Comparison of ENCODE assay signal across 1 cellular context in the genomic region with DNA sequence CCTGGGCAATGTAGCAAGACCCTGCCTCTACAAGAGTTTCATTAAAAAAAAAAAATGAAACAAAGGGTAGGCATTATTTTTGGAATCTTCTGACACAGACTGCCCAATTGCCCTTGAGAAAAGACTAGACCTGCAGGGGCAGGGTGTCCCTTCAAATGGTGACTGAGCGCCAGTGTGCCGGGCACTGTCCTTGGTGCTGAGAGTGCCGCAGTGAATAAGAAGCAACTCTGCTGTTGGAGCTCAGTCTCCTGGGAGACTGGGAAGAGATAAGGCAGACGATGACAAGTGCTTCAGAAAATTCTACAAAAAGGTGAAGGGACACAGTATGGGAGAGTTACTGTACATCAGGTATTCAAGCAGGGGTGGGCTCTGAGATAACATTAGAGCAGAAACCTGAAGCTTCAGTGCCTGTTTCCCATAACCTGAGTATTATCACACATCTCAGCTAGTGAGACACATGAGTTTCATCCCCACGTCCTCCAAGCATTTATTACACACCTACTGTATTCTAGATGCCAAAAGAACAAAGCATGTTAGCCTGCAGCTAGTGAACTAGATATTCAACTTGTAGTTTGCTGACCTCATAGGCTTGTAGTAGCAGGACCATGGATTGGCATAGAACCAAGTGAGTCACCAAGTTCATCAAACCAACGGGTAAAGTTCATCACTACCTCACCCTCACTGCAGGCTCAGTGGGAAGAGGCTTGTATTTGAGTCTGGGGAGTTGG.
TF ChIP-seq lines count a peak whose summit lies in the region.

No MANE protein-coding gene starts in this region.

TF ChIP-seq in HepG2, 621 proteins besides CTCF, POLR2A, EP300 and RAD21 (continued from another document and continues in another):
- TF ChIP-seq, protein P1, sequence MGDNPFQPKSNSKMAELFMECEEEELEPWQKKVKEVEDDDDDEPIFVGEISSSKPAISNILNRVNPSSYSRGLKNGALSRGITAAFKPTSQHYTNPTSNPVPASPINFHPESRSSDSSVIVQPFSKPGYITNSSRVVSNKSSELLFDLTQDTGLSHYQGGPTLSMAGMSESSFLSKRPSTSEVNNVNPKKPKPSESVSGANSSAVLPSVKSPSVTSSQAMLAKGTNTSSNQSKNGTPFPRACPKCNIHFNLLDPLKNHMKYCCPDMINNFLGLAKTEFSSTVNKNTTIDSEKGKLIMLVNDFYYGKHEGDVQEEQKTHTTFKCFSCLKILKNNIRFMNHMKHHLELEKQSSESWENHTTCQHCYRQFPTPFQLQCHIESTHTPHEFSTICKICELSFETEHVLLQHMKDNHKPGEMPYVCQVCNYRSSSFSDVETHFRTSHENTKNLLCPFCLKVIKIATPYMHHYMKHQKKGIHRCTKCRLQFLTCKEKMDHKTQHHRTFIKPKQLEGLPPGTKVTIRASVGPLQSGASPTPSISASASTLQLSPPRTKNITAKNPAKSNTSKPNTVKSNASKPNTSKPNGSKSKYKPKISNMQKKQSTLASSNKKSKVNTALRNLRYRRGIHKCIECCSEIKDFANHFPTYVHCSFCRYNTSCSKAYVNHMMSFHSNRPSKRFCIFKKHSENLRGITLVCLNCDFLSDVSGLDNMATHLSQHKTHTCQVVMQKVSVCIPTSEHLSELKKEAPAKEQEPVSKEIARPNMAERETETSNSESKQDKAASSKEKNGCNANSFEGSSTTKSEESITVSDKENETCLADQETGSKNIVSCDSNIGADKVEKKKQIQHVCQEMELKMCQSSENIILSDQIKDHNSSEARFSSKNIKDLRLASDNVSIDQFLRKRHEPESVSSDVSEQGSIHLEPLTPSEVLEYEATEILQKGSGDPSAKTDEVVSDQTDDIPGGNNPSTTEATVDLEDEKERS (CRISPR knock-in tag; IDR thresholded peaks at IDR 0.05): 0 out of 2 replicates have a peak, but pooled peaks have one; percentile 52
- TF ChIP-seq TOPORS (CRISPR knock-in tag; IDR thresholded peaks at IDR 0.05): 0 out of 2 replicates have a peak, but pooled peaks have one; percentile 45
- no peak for TF ChIP-seq ZNF180 (CRISPR knock-in tag; IDR thresholded peaks at IDR 0.05; ENCODE audit: borderline replicate concordance, low read depth)
- TF ChIP-seq, protein P2, sequence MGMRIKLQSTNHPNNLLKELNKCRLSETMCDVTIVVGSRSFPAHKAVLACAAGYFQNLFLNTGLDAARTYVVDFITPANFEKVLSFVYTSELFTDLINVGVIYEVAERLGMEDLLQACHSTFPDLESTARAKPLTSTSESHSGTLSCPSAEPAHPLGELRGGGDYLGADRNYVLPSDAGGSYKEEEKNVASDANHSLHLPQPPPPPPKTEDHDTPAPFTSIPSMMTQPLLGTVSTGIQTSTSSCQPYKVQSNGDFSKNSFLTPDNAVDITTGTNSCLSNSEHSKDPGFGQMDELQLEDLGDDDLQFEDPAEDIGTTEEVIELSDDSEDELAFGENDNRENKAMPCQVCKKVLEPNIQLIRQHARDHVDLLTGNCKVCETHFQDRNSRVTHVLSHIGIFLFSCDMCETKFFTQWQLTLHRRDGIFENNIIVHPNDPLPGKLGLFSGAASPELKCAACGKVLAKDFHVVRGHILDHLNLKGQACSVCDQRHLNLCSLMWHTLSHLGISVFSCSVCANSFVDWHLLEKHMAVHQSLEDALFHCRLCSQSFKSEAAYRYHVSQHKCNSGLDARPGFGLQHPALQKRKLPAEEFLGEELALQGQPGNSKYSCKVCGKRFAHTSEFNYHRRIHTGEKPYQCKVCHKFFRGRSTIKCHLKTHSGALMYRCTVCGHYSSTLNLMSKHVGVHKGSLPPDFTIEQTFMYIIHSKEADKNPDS (CRISPR knock-in tag; IDR thresholded peaks at IDR 0.05): no peak
- TF ChIP-seq ASH2L (IDR thresholded peaks at IDR 0.05; ENCODE audit: insufficient read length, low read depth, low read length): no peak
- no peak; the same call in 1 of the 2 replicates for TF ChIP-seq TP53 (CRISPR knock-in tag; conservative IDR thresholded peaks at IDR 0.05)
- no peak for TF ChIP-seq NCOA1 (CRISPR knock-in tag; IDR thresholded peaks at IDR 0.05)
- peak; percentile 82; the same call in 1 of the 2 replicates for TF ChIP-seq ETV6 (CRISPR knock-in tag; conservative IDR thresholded peaks at IDR 0.05)
- TF ChIP-seq, protein P3, sequence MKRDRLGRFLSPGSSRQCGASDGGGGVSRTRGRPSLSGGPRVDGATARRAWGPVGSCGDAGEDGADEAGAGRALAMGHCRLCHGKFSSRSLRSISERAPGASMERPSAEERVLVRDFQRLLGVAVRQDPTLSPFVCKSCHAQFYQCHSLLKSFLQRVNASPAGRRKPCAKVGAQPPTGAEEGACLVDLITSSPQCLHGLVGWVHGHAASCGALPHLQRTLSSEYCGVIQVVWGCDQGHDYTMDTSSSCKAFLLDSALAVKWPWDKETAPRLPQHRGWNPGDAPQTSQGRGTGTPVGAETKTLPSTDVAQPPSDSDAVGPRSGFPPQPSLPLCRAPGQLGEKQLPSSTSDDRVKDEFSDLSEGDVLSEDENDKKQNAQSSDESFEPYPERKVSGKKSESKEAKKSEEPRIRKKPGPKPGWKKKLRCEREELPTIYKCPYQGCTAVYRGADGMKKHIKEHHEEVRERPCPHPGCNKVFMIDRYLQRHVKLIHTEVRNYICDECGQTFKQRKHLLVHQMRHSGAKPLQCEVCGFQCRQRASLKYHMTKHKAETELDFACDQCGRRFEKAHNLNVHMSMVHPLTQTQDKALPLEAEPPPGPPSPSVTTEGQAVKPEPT (CRISPR knock-in tag; IDR thresholded peaks at IDR 0.05; ENCODE audit: low read depth): no peak
- no peak for TF ChIP-seq GTF3A (CRISPR knock-in tag; conservative IDR thresholded peaks at IDR 0.05)
- no peak for TF ChIP-seq ZNF569 (CRISPR knock-in tag; IDR thresholded peaks at IDR 0.05; ENCODE audit: borderline replicate concordance)
- TF ChIP-seq NFIC (IDR thresholded peaks at IDR 0.05; ENCODE audit: low read length): no peak
- TF ChIP-seq ZNF317 (CRISPR knock-in tag; IDR thresholded peaks at IDR 0.05): peak; percentile 43; the same call in 1 of the 2 replicates
- 0 out of 2 replicates have a peak, but pooled peaks have one; percentile 17 for TF ChIP-seq GATAD2A (CRISPR knock-in tag; IDR thresholded peaks at IDR 0.05)
- no peak for TF ChIP-seq POLR2AphosphoS5 (IDR thresholded peaks at IDR 0.05; ENCODE audit: low read depth, low read length)
- TF ChIP-seq MEIS2 (CRISPR knock-in tag; IDR thresholded peaks at IDR 0.05): peak; percentile 67; the same call in 1 of the 2 replicates
- TF ChIP-seq, protein P4, sequence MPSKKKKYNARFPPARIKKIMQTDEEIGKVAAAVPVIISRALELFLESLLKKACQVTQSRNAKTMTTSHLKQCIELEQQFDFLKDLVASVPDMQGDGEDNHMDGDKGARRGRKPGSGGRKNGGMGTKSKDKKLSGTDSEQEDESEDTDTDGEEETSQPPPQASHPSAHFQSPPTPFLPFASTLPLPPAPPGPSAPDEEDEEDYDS (CRISPR knock-in tag; IDR thresholded peaks at IDR 0.05): peak; percentile 39; the same call in 1 of the 2 replicates
- TF ChIP-seq, protein P5, sequence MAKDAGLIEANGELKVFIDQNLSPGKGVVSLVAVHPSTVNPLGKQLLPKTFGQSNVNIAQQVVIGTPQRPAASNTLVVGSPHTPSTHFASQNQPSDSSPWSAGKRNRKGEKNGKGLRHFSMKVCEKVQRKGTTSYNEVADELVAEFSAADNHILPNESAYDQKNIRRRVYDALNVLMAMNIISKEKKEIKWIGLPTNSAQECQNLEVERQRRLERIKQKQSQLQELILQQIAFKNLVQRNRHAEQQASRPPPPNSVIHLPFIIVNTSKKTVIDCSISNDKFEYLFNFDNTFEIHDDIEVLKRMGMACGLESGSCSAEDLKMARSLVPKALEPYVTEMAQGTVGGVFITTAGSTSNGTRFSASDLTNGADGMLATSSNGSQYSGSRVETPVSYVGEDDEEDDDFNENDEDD (CRISPR knock-in tag; IDR thresholded peaks at IDR 0.05; ENCODE audit: borderline replicate concordance): no peak
- no peak for TF ChIP-seq ZNF589 (CRISPR knock-in tag; conservative IDR thresholded peaks at IDR 0.05)
- TF ChIP-seq ZNF619 (CRISPR knock-in tag; IDR thresholded peaks at IDR 0.05): no peak
- TF ChIP-seq ZNF766 (CRISPR knock-in tag; IDR thresholded peaks at IDR 0.05; ENCODE audit: borderline replicate concordance): 0 out of 2 replicates have a peak, but pooled peaks have one; percentile 55
- no peak for TF ChIP-seq SIX4 (CRISPR knock-in tag; IDR thresholded peaks at IDR 0.05)
- peak; percentile 42; the same call in 1 of the 2 replicates for TF ChIP-seq ETV5 (CRISPR knock-in tag; IDR thresholded peaks at IDR 0.05; ENCODE audit: borderline replicate concordance)
- TF ChIP-seq ZNF430 (CRISPR knock-in tag; IDR thresholded peaks at IDR 0.05): peak; percentile 79; the same call in 1 of the 2 replicates
- no peak for TF ChIP-seq TBX3 (IDR thresholded peaks at IDR 0.05; ENCODE audit: borderline replicate concordance)
- no peak for TF ChIP-seq NFRKB (IDR thresholded peaks at IDR 0.05)
- no peak; the same call in 1 of the 2 replicates for TF ChIP-seq GATAD1 (CRISPR knock-in tag; IDR thresholded peaks at IDR 0.05)
- no peak for TF ChIP-seq TCF12 (IDR thresholded peaks at IDR 0.05)
- no peak for TF ChIP-seq TCF12 (CRISPR knock-in tag; IDR thresholded peaks at IDR 0.05)
- no peak for TF ChIP-seq ZNF224 (CRISPR knock-in tag; IDR thresholded peaks at IDR 0.05)
- TF ChIP-seq ZNF124 (CRISPR knock-in tag; IDR thresholded peaks at IDR 0.05): 0 out of 2 replicates have a peak, but pooled peaks have one; percentile 72
- no peak for TF ChIP-seq HOXD1 (CRISPR knock-in tag; IDR thresholded peaks at IDR 0.05)
- TF ChIP-seq ZNF709 (CRISPR knock-in tag; IDR thresholded peaks at IDR 0.05): peak; percentile 41; the same call in 1 of the 2 replicates
- TF ChIP-seq, protein P6, sequence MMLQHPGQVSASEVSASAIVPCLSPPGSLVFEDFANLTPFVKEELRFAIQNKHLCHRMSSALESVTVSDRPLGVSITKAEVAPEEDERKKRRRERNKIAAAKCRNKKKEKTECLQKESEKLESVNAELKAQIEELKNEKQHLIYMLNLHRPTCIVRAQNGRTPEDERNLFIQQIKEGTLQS (CRISPR knock-in tag; IDR thresholded peaks at IDR 0.05): 0 out of 2 replicates have a peak, but pooled peaks have one; percentile 30
- TF ChIP-seq, protein P7, sequence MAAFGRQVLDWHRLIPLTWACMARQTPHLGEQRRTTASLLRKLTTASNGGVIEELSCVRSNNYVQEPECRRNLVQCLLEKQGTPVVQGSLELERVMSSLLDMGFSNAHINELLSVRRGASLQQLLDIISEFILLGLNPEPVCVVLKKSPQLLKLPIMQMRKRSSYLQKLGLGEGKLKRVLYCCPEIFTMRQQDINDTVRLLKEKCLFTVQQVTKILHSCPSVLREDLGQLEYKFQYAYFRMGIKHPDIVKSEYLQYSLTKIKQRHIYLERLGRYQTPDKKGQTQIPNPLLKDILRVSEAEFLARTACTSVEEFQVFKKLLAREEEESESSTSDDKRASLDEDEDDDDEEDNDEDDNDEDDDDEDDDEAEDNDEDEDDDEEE (CRISPR knock-in tag; IDR thresholded peaks at IDR 0.05): no peak
- TF ChIP-seq ZFP41 (CRISPR knock-in tag; IDR thresholded peaks at IDR 0.05; ENCODE audit: borderline replicate concordance): no peak
- TF ChIP-seq JARID2 (CRISPR knock-in tag; IDR thresholded peaks at IDR 0.05; ENCODE audit: insufficient replicate concordance): no peak
- TF ChIP-seq, protein P8, sequence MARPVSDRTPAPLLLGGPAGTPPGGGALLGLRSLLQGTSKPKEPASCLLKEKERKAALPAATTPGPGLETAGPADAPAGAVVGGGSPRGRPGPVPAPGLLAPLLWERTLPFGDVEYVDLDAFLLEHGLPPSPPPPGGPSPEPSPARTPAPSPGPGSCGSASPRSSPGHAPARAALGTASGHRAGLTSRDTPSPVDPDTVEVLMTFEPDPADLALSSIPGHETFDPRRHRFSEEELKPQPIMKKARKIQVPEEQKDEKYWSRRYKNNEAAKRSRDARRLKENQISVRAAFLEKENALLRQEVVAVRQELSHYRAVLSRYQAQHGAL (CRISPR knock-in tag; IDR thresholded peaks at IDR 0.05; ENCODE audit: not compliant biosample characterization): peak; percentile 73
- TF ChIP-seq SMAD3 (CRISPR knock-in tag; IDR thresholded peaks at IDR 0.05): peak; percentile 71; the same call in 1 of the 2 replicates
- TF ChIP-seq IRX3 (CRISPR knock-in tag; IDR thresholded peaks at IDR 0.05; ENCODE audit: borderline replicate concordance, low read depth): no peak
- TF ChIP-seq, protein P9, sequence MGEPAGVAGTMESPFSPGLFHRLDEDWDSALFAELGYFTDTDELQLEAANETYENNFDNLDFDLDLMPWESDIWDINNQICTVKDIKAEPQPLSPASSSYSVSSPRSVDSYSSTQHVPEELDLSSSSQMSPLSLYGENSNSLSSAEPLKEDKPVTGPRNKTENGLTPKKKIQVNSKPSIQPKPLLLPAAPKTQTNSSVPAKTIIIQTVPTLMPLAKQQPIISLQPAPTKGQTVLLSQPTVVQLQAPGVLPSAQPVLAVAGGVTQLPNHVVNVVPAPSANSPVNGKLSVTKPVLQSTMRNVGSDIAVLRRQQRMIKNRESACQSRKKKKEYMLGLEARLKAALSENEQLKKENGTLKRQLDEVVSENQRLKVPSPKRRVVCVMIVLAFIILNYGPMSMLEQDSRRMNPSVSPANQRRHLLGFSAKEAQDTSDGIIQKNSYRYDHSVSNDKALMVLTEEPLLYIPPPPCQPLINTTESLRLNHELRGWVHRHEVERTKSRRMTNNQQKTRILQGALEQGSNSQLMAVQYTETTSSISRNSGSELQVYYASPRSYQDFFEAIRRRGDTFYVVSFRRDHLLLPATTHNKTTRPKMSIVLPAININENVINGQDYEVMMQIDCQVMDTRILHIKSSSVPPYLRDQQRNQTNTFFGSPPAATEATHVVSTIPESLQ (CRISPR knock-in tag; conservative IDR thresholded peaks at IDR 0.05): 0 out of 2 replicates have a peak, but pooled peaks have one; percentile 61
- TF ChIP-seq ERF (CRISPR knock-in tag; IDR thresholded peaks at IDR 0.05): peak; percentile 82; the same call in 1 of the 2 replicates
- peak; percentile 60; the same call in 1 of the 2 replicates for TF ChIP-seq SMYD3 (CRISPR knock-in tag; IDR thresholded peaks at IDR 0.05)
- TF ChIP-seq ZNF33B (CRISPR knock-in tag; IDR thresholded peaks at IDR 0.05): no peak
- no peak for TF ChIP-seq HIVEP1 (CRISPR knock-in tag; IDR thresholded peaks at IDR 0.05)
- peak; percentile 77; the same call in 1 of the 2 replicates for TF ChIP-seq ZNF441 (CRISPR knock-in tag; IDR thresholded peaks at IDR 0.05; ENCODE audit: borderline replicate concordance)
- TF ChIP-seq, protein P10, sequence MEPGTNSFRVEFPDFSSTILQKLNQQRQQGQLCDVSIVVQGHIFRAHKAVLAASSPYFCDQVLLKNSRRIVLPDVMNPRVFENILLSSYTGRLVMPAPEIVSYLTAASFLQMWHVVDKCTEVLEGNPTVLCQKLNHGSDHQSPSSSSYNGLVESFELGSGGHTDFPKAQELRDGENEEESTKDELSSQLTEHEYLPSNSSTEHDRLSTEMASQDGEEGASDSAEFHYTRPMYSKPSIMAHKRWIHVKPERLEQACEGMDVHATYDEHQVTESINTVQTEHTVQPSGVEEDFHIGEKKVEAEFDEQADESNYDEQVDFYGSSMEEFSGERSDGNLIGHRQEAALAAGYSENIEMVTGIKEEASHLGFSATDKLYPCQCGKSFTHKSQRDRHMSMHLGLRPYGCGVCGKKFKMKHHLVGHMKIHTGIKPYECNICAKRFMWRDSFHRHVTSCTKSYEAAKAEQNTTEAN (CRISPR knock-in tag; conservative IDR thresholded peaks at IDR 0.05): peak; percentile 64; the same call in 1 of the 2 replicates
- TF ChIP-seq EZH2 (conservative IDR thresholded peaks at IDR 0.05; ENCODE audit: low read depth, low read length): no peak
- 0 out of 2 replicates have a peak, but pooled peaks have one; percentile 88 for TF ChIP-seq ATAD3A (CRISPR knock-in tag; IDR thresholded peaks at IDR 0.05)
